Comparison of ENCODE assay signal across 29 cellular contexts in genomic region chr20:51131806-51132205, GRCh38.
"Had no signal": no experiment of that assay in that cellular context is flagged by ENCODE, and none has a peak within 500 bp of the region (broad histone marks: within the 10 kb centered on the region; RNA-seq: fewer than 3 reads in every experiment).

No MANE protein-coding gene starts in this region.

- H3K4me1 ChIP-seq: SJCRH30 had no signal

- H3K4me3 Mint-ChIP-seq: activated CD4-positive, alpha-beta T cell treated with anti-CD3 and anti-CD28 coated beads, Interleukin-2, amount 10 ng/mL, durations not matched to agents 24 days and 14 days; activated CD8-positive, alpha-beta T cell treated with anti-CD3 and anti-CD28 coated beads for 36 hours; activated naive CD8-positive, alpha-beta T cell treated with anti-CD3 and anti-CD28 coated beads for 36 hours; activated T-cell treated with anti-CD3 and anti-CD28 coated beads, Interleukin-2, amount 50 U/mL, for 72 hours; activated T-helper 17 cell treated with anti-CD3 and anti-CD28 coated beads, Interleukin-2, amount 50 U/mL, for 72 hours; T-helper 1 cell treated with Interleukin-12 subunit alpha and Interleukin-12 subunit beta and Interleukin-4 antibody, amounts not matched to agents 30 μg/mL and 1 μg/mL, for 36 hours; T-helper 2 cell treated with Interferon-gamma antibody and Interleukin-4, amounts not matched to agents 5 μg/mL and 100 μg/mL, for 36 hours had no signal

- DNase-seq: activated CD4-positive, alpha-beta T cell treated with anti-CD3 and anti-CD28 coated beads, Interleukin-2, amount 10 ng/mL, durations not matched to agents 24 days and 14 days; activated CD4-positive, alpha-beta T cell treated with anti-CD3 and anti-CD28 coated beads, Interleukin-2, amount 50 U/mL, for 4 hours; activated CD8-positive, alpha-beta T cell treated with anti-CD3 and anti-CD28 coated beads for 36 hours; activated effector memory CD4-positive, alpha-beta T cell treated with anti-CD3 and anti-CD28 coated beads, Interleukin-2, amount 50 U/mL, for 16 hours; activated naive CD4-positive, alpha-beta T cell; activated naive CD4-positive, alpha-beta T cell treated with anti-CD3 and anti-CD28 coated beads, Interleukin-2, amount 50 U/mL, for 16 hours; activated naive CD8-positive, alpha-beta T cell treated with anti-CD3 and anti-CD28 coated beads for 36 hours; activated T-cell treated with anti-CD3 and anti-CD28 coated beads, Interleukin-2, amount 50 U/mL, for 1 hour; activated T-cell treated with anti-CD3 and anti-CD28 coated beads, Interleukin-2, amount 50 U/mL, for 72 hours; amniotic stem cell; aorta; MM.1S; MV-4-11; NCI-H1092; NCI-H1417; NCI-H146; NCI-H187; NCI-H2029 treated with DMSO at 0.1 percent for 48 hours; NCI-H2107; NCI-H345; NCI-H524 treated with DMSO at 0.1 percent for 48 hours; SHP77; SJCRH30 had no signal

- H3K36me3 ChIP-seq: cardiac muscle cell, SJCRH30 had no signal

- H3K36me3 Mint-ChIP-seq: activated naive CD8-positive, alpha-beta T cell treated with anti-CD3 and anti-CD28 coated beads for 36 hours had no signal

- H3K27ac ChIP-seq: cardiac muscle cell, SJCRH30, SK-N-MC had no signal

- H3K27ac Mint-ChIP-seq: activated CD4-positive, alpha-beta T cell treated with anti-CD3 and anti-CD28 coated beads, Interleukin-2, amount 10 ng/mL, durations not matched to agents 24 days and 14 days; activated CD8-positive, alpha-beta T cell treated with anti-CD3 and anti-CD28 coated beads for 36 hours; activated naive CD8-positive, alpha-beta T cell treated with anti-CD3 and anti-CD28 coated beads for 36 hours; activated T-cell treated with anti-CD3 and anti-CD28 coated beads, Interleukin-2, amount 50 U/mL, for 72 hours; activated T-helper 17 cell treated with anti-CD3 and anti-CD28 coated beads, Interleukin-2, amount 50 U/mL, for 72 hours; T-helper 1 cell treated with Interleukin-12 subunit alpha and Interleukin-12 subunit beta and Interleukin-4 antibody, amounts not matched to agents 30 μg/mL and 1 μg/mL, for 36 hours; T-helper 2 cell treated with Interferon-gamma antibody and Interleukin-4, amounts not matched to agents 5 μg/mL and 100 μg/mL, for 36 hours had no signal

- H3K9me3 ChIP-seq: SJCRH30 had no signal

- H3K4me3 ChIP-seq: cardiac muscle cell, SJCRH30, SK-N-MC had no signal

- H3K9me3 Mint-ChIP-seq: activated CD4-positive, alpha-beta T cell treated with anti-CD3 and anti-CD28 coated beads, Interleukin-2, amount 10 ng/mL, durations not matched to agents 24 days and 14 days; activated CD8-positive, alpha-beta T cell treated with anti-CD3 and anti-CD28 coated beads for 36 hours; activated naive CD8-positive, alpha-beta T cell treated with anti-CD3 and anti-CD28 coated beads for 36 hours; activated T-cell treated with anti-CD3 and anti-CD28 coated beads, Interleukin-2, amount 50 U/mL, for 72 hours; activated T-helper 17 cell treated with anti-CD3 and anti-CD28 coated beads, Interleukin-2, amount 50 U/mL, for 72 hours; T-helper 1 cell treated with Interleukin-12 subunit alpha and Interleukin-12 subunit beta and Interleukin-4 antibody, amounts not matched to agents 30 μg/mL and 1 μg/mL, for 36 hours; T-helper 2 cell treated with Interferon-gamma antibody and Interleukin-4, amounts not matched to agents 5 μg/mL and 100 μg/mL, for 36 hours had no signal

- ATAC-seq: activated CD8-positive, alpha-beta T cell treated with anti-CD3 and anti-CD28 coated beads for 36 hours; activated T-cell treated with anti-CD3 and anti-CD28 coated beads, Interleukin-2, amount 50 U/mL, for 72 hours; activated T-helper 17 cell treated with anti-CD3 and anti-CD28 coated beads, Interleukin-2, amount 50 U/mL, for 72 hours; Panc1 had no signal

- H3K27me3 ChIP-seq: cardiac muscle cell had no signal
